1 cellular context compared by ENCODE assay signal in the genomic region with DNA sequence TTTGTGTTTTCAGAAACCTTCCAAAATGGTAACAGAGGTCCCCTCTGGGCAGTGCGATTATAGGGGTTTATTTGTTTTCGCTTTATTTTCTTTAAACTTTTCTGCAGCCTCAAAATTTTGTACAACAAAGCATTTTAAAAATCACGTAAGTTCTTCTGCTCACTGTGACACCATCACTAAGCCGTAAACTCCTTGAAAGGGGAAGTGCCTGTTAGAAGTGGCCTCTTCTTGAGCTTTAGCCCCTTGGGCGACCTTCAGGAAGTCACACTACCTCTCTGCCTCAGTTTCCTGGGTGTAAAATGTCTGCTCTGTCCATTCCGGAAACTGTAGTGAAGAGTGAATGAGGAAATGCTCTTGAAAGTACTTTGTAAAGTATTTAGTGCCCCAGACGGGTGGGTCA.
TF ChIP-seq lines count a peak whose summit lies in the region.

No MANE protein-coding gene starts in this region.

TF ChIP-seq in WTC11, 78 proteins besides CTCF, POLR2A, EP300 and RAD21 (continued from another document):
- TF ChIP-seq ZNF671 (CRISPR knock-in tag; IDR thresholded peaks at IDR 0.05) (no peak), NFYB (CRISPR knock-in tag; conservative IDR thresholded peaks at IDR 0.05; ENCODE audit: low read depth) (no peak), MXD4 (CRISPR knock-in tag; IDR thresholded peaks at IDR 0.05; ENCODE audit: borderline replicate concordance) (no peak), MLX (CRISPR knock-in tag; IDR thresholded peaks at IDR 0.05) (no peak), ZNF317 (CRISPR knock-in tag; IDR thresholded peaks at IDR 0.05; ENCODE audit: borderline replicate concordance, low read depth) (no peak), ARID4B (CRISPR knock-in tag; IDR thresholded peaks at IDR 0.05; ENCODE audit: borderline replicate concordance) (no peak), NFE2L1 (CRISPR knock-in tag; IDR thresholded peaks at IDR 0.05) (no peak)
